ENCODE assay signal across 8 cellular contexts in genomic region chr21:28836588-28836987, GRCh38.
DNase-seq lines count a peak whose midpoint lies in the region; ATAC-seq and TF ChIP-seq lines count a peak whose summit lies in the region.
"Not testable (repeated sequence)": the region's sequence is repeated elsewhere in the genome, so short reads cannot be mapped to it uniquely, and the experiment has no call there.

No MANE protein-coding gene starts in this region.

- H3K27ac Mint-ChIP-seq in CD8-positive, alpha-beta memory T cell, result peak overlapping the region; percentile 71 to 97 (median 88)
- H3K27ac Mint-ChIP-seq in activated CD4-positive, alpha-beta T cell treated with anti-CD3 and anti-CD28 coated beads, Interleukin-2, amount 10 ng/mL, durations not matched to agents 24 days and 14 days, result peak overlapping the region; percentile 87
- H3K27ac Mint-ChIP-seq in activated T-cell treated with anti-CD3 and anti-CD28 coated beads, Interleukin-2, amount 50 U/mL, for 24 hours, result peak overlapping the region; percentile 90
- peak overlapping the region; percentile 95 for H3K27ac Mint-ChIP-seq in activated naive CD4-positive, alpha-beta T cell treated with anti-CD3 and anti-CD28 coated beads, Interleukin-2, amount 10 ng/mL, durations not matched to agents 7 days and 5 days
- H3K27ac Mint-ChIP-seq in natural killer cell, result peak overlapping the region; percentile 82 to 86

- not testable (repeated sequence) for H3K9me3 ChIP-seq in CD8-positive, alpha-beta memory T cell (ENCODE audit: low read length); thymus (ENCODE audit: control insufficient read depth)

- intact Hi-C loops in activated CD4-positive, alpha-beta T cell treated with anti-CD3 and anti-CD28 coated beads, Interleukin-2, amount 10 ng/mL, durations not matched to agents 24 days and 14 days (cut with micrococcal nuclease), result loop anchor here (2.0 to 10.0 kb wide), 2 partner anchors 48 to 1878 kb away; partner anchors contain the start of gene KRTAP21-3
- intact Hi-C loops in natural killer cell (cut with micrococcal nuclease), result loop anchor here (1.0 to 10.0 kb wide), 2 partner anchors 49 to 238 kb away; partner anchors contain the start of gene CCT8

- H3K4me1 Mint-ChIP-seq in CD8-positive, alpha-beta memory T cell, result peaks cover 71 to 77% (median 74%) of the 10 kb centered on the region in 3 donors
- H3K4me1 Mint-ChIP-seq in activated CD4-positive, alpha-beta T cell treated with anti-CD3 and anti-CD28 coated beads, Interleukin-2, amount 10 ng/mL, durations not matched to agents 24 days and 14 days, result peaks cover 61% of the 10 kb centered on the region
- H3K4me1 Mint-ChIP-seq in activated T-cell treated with anti-CD3 and anti-CD28 coated beads, Interleukin-2, amount 50 U/mL, for 24 hours (ENCODE audit: low read depth), result peaks cover 63% of the 10 kb centered on the region
- H3K4me1 Mint-ChIP-seq in activated naive CD4-positive, alpha-beta T cell treated with anti-CD3 and anti-CD28 coated beads, Interleukin-2, amount 10 ng/mL, durations not matched to agents 7 days and 5 days, result peaks cover 75% of the 10 kb centered on the region
- H3K4me1 Mint-ChIP-seq in natural killer cell, result peaks cover 61% of the 10 kb centered on the region in 2 donors

- not testable (repeated sequence) for TF ChIP-seq CTCF in natural killer cell (IDR thresholded peaks at IDR 0.05)

- 46% methylated on average over 1 of the region's 1 CpG for WGBS in thymus

- not testable (repeated sequence) for H3K36me3 Mint-ChIP-seq in CD8-positive, alpha-beta memory T cell; activated CD4-positive, alpha-beta T cell treated with anti-CD3 and anti-CD28 coated beads, Interleukin-2, amount 10 ng/mL, durations not matched to agents 24 days and 14 days (ENCODE audit: low read depth); activated T-cell treated with anti-CD3 and anti-CD28 coated beads, Interleukin-2, amount 50 U/mL, for 24 hours (ENCODE audit: low read depth); natural killer cell
- peaks cover 38% of the 10 kb centered on the region for H3K36me3 Mint-ChIP-seq in activated naive CD4-positive, alpha-beta T cell treated with anti-CD3 and anti-CD28 coated beads, Interleukin-2, amount 10 ng/mL, durations not matched to agents 7 days and 5 days

- not testable (repeated sequence) for H3K27me3 ChIP-seq in CD8-positive, alpha-beta memory T cell (ENCODE audit: insufficient read depth, low read length, poor library complexity, severe bottlenecking); thymus (ENCODE audit: control insufficient read depth, insufficient read depth)

- peaks cover 58% of the 10 kb centered on the region for H3K4me1 ChIP-seq in CD8-positive, alpha-beta memory T cell (ENCODE audit: insufficient read depth, low read length)
- not testable (repeated sequence) for H3K4me1 ChIP-seq in thymus (ENCODE audit: control insufficient read depth, insufficient read depth, low read length)

- POLR2A ChIA-PET in CD8-positive, alpha-beta memory T cell (lab: Charles Lee), result interaction anchor here (0.7 kb wide), 1 partner anchor 198 kb away, joined by 3 read pairs; no protein-coding TSS in a partner anchor

- CTCF ChIA-PET in CD8-positive, alpha-beta memory T cell (lab: Charles Lee), result interaction anchor here (1.2 to 1.7 kb wide), 2 partner anchors 48 to 91 kb away, joined by 5 to 6 read pairs; a partner anchor contains a TSS
- CTCF ChIA-PET in activated naive CD4-positive, alpha-beta T cell treated with anti-CD3 and anti-CD28 coated beads, Interleukin-2, amount 10 ng/mL, durations not matched to agents 7 days and 5 days (lab: Charles Lee), result interaction anchor here (0.9 to 1.5 kb wide), 2 partner anchors 8 to 91 kb away, joined by 3 to 4 read pairs; no protein-coding TSS in a partner anchor

- H3K4me3 ChIP-seq in CD8-positive, alpha-beta memory T cell (ENCODE audit: low read length); thymus (ENCODE audit: low read length): not testable (repeated sequence)

- not testable (repeated sequence) for H3K27me3 Mint-ChIP-seq in CD8-positive, alpha-beta memory T cell; activated CD4-positive, alpha-beta T cell treated with anti-CD3 and anti-CD28 coated beads, Interleukin-2, amount 10 ng/mL, durations not matched to agents 24 days and 14 days; activated T-cell treated with anti-CD3 and anti-CD28 coated beads, Interleukin-2, amount 50 U/mL, for 24 hours; activated naive CD4-positive, alpha-beta T cell treated with anti-CD3 and anti-CD28 coated beads, Interleukin-2, amount 10 ng/mL, durations not matched to agents 7 days and 5 days; natural killer cell (ENCODE audit: low read depth in 2 of 2)

- ATAC-seq in natural killer cell, result peak; percentile 52 to 68 (median 62)

- DNase-seq in CD8-positive, alpha-beta memory T cell, result peak in 2 of 5 donors; percentile 3 to 47
- DNase-seq in NK-92 treated with Interleukin-12 subunit alpha and Interleukin-12 subunit beta, amount 100 ng/mL, for 24 hours (lab: John Stamatoyannopoulos, UW), result peak; percentile 9
- DNase-seq in activated CD4-positive, alpha-beta T cell treated with anti-CD3 and anti-CD28 coated beads, Interleukin-2, amount 10 ng/mL, durations not matched to agents 24 days and 14 days, result peak; percentile 73
- DNase-seq in activated T-cell treated with anti-CD3 and anti-CD28 coated beads, Interleukin-2, amount 50 U/mL, for 24 hours; activated naive CD4-positive, alpha-beta T cell treated with anti-CD3 and anti-CD28 coated beads, Interleukin-2, amount 10 ng/mL, durations not matched to agents 7 days and 5 days; natural killer cell: not testable (repeated sequence)
- peak; percentile 8 for DNase-seq in central memory CD4-positive, alpha-beta T cell

- not testable (repeated sequence) for H3K9me3 Mint-ChIP-seq in CD8-positive, alpha-beta memory T cell; activated CD4-positive, alpha-beta T cell treated with anti-CD3 and anti-CD28 coated beads, Interleukin-2, amount 10 ng/mL, durations not matched to agents 24 days and 14 days; activated T-cell treated with anti-CD3 and anti-CD28 coated beads, Interleukin-2, amount 50 U/mL, for 24 hours; natural killer cell
- H3K9me3 Mint-ChIP-seq in activated naive CD4-positive, alpha-beta T cell treated with anti-CD3 and anti-CD28 coated beads, Interleukin-2, amount 10 ng/mL, durations not matched to agents 7 days and 5 days, result peaks cover 20% of the 10 kb centered on the region

- not testable (repeated sequence) for H3K36me3 ChIP-seq in CD8-positive, alpha-beta memory T cell (ENCODE audit: insufficient read depth, low read length); thymus (ENCODE audit: control insufficient read depth, insufficient read depth)

- H3K27ac ChIP-seq in CD8-positive, alpha-beta memory T cell (ENCODE audit: low read depth, low read length), result not testable (repeated sequence)
- peak overlapping the region; percentile 52 for H3K27ac ChIP-seq in thymus (ENCODE audit: low read depth)

- H3K4me3 Mint-ChIP-seq in CD8-positive, alpha-beta memory T cell, result peak overlapping the region; percentile 80 to 93 (median 90)
- H3K4me3 Mint-ChIP-seq in activated CD4-positive, alpha-beta T cell treated with anti-CD3 and anti-CD28 coated beads, Interleukin-2, amount 10 ng/mL, durations not matched to agents 24 days and 14 days, result peak overlapping the region; percentile 82
- peak overlapping the region; percentile 67 for H3K4me3 Mint-ChIP-seq in activated T-cell treated with anti-CD3 and anti-CD28 coated beads, Interleukin-2, amount 50 U/mL, for 24 hours
- peak overlapping the region; percentile 80 for H3K4me3 Mint-ChIP-seq in activated naive CD4-positive, alpha-beta T cell treated with anti-CD3 and anti-CD28 coated beads, Interleukin-2, amount 10 ng/mL, durations not matched to agents 7 days and 5 days
- peak overlapping the region; percentile 97 for H3K4me3 Mint-ChIP-seq in natural killer cell
